24 cellular contexts compared by ENCODE assay signal in the genomic region with DNA sequence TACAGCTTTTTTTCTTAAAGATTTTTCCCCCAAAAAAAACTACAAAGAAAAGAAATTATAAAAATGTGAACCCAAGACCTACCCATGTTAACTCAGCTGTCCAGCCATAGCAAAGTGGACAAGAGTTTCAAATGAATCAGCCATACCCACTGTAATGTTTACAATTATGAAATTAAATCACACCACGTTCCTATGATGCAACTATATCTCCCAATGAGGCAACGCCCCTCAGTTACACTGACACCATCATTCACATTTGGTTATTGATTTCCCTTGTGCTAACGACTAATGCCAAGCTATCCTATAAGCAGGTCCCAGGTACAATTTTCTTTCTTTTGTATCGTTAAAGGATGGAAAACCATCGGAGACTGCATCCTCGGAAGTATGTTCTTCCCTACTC.
DNase-seq lines count a peak whose midpoint lies in the region; ATAC-seq, FAIRE-seq and TF ChIP-seq lines count a peak whose summit lies in the region.
"Had no signal": no experiment of that assay in that cellular context is flagged by ENCODE, and none has a peak within 500 bp of the region (broad histone marks: within the 10 kb centered on the region; RNA-seq: fewer than 3 reads in every experiment).

No MANE protein-coding gene starts in this region.

- H3K27ac ChIP-seq in CD4-positive, alpha-beta T cell (ENCODE audit: low read depth, low read length) = no peak overlapping the region
- H3K27ac ChIP-seq in HEK293 (ENCODE audit: extremely low read depth, low read depth, low read length) (no peak overlapping the region), K562 (ENCODE audit: extremely low read depth, low read depth, low read length) (no peak overlapping the region), left lung (no peak overlapping the region)
- H3K27ac ChIP-seq: gastroesophageal sphincter, HL-60, left ventricle myocardium inferior had no signal

- TF ChIP-seq POLR2A in K562 (conservative IDR thresholded peaks at IDR 0.05) = no peak

- H4K20me1 ChIP-seq in K562 (replicated peaks; ENCODE audit: control insufficient read depth, insufficient read depth, low read length) = no peaks in the 10 kb centered on the region

- in situ Hi-C loops in K562 (cut with MboI) = no loop called here

- no peak overlapping the region for H3K4me2 ChIP-seq in K562 (ENCODE audit: insufficient read depth, low read length)

- H3K4me1 Mint-ChIP-seq in CD4-positive, alpha-beta T cell (ENCODE audit: low read depth) = peaks cover 25% of the 10 kb centered on the region
- H3K4me1 Mint-ChIP-seq in nephron = peaks cover 13% of the 10 kb centered on the region

- no peaks in the 10 kb centered on the region for H3K9me3 ChIP-seq in CD4-positive, alpha-beta T cell (ENCODE audit: control insufficient read depth, low read length)
- H3K9me3 ChIP-seq in HEK293 (ENCODE audit: control insufficient read depth, insufficient read depth, low read depth, low read length) = no peaks in the 10 kb centered on the region
- H3K9me3 ChIP-seq in K562 (replicated peaks; ENCODE audit: control insufficient read depth, insufficient read depth, low read depth, low read length) = no peaks in the 10 kb centered on the region
- no peaks in the 10 kb centered on the region for H3K9me3 ChIP-seq in left lung
- H3K9me3 ChIP-seq: gastroesophageal sphincter, left ventricle myocardium inferior had no signal

- WGBS in K562 (ENCODE audit: insufficient coverage, low coverage, missing lambda C conversion rate) = 2% methylated on average over 6 of the region's 6 CpGs

- POLR2A ChIA-PET in CD4-positive, alpha-beta T cell (lab: Charles Lee) = interaction anchor here (0.8 to 5.8 kb wide), 3 partner anchors 13 to 269 kb away, joined by 3 to 88 read pairs (median 23); no protein-coding TSS in a partner anchor
- POLR2A ChIA-PET in HEK293 (lab: Yijun Ruan, JAX) = no interaction called here
- POLR2A ChIA-PET in K562 (lab: Yijun Ruan, JAX) = no interaction called here

- no peak overlapping the region for H3K4me3 ChIP-seq in HEK293 (ENCODE audit: low read depth, low read length)
- H3K4me3 ChIP-seq in K562 = no peak overlapping the region
- no peak overlapping the region for H3K4me3 ChIP-seq in left lung
- H3K4me3 ChIP-seq: gastroesophageal sphincter, left ventricle myocardium inferior had no signal

- intact Hi-C loops in CD4-positive, alpha-beta T cell (cut with DNase I, micrococcal nuclease) = loop anchor here (5.0 kb wide), 2 partner anchors 128 to 248 kb away; no protein-coding TSS in a partner anchor
- intact Hi-C loops in K562 (cut with micrococcal nuclease) = no loop called here
- intact Hi-C loops in left lung (cut with DNase I) = no loop called here

- TF ChIP-seq EP300 in K562 (IDR thresholded peaks at IDR 0.05; ENCODE audit: low read length) = no peak

- no peaks in the 10 kb centered on the region for H3K9me1 ChIP-seq in K562 (ENCODE audit: control insufficient read depth, insufficient read depth, low read length)

- no peak for DNase-seq in CD4-positive, alpha-beta T cell
- DNase-seq in K562 (ENCODE audit: extremely low read depth in 1 of 4, low spot score in 3 of 4) (no peak), SKM-1 treated with dmso at 0.1 percent for 144 hours (lab: John Stamatoyannopoulos, UW; ENCODE audit: unreplicated experiment) (no peak), left lung (no peak)
- DNase-seq: activated CD4-positive, CD25-positive, alpha-beta regulatory T cell; activated CD8-positive, alpha-beta memory T cell treated with anti-CD3 and anti-CD28 coated beads, Interleukin-2, amount 50 U/mL, for 4 hours; AML-193; dermis blood vessel endothelial cell; erythroblast; left ventricle myocardium inferior; NCI-H1417; NCI-H2171; NCI-H748 treated with DMSO at 0.1 percent for 48 hours; SHP77 treated with DMSO at 0.1 percent for 48 hours; small intestine; stimulated activated CD4-positive, alpha-beta T cell treated with anti-CD3 and anti-CD28 coated beads, Interleukin-4, amount 100 ng/mL, for 24 hours had no signal

- no peaks in the 10 kb centered on the region for H3K9me3 Mint-ChIP-seq in CD4-positive, alpha-beta T cell
- no peaks in the 10 kb centered on the region for H3K9me3 Mint-ChIP-seq in nephron
- H3K9me3 Mint-ChIP-seq: activated naive CD4-positive, alpha-beta T cell treated with anti-CD3 and anti-CD28 coated beads, Interleukin-2, amount 50 U/mL, for 72 hours had no signal

- no peaks in the 10 kb centered on the region for H3K79me2 ChIP-seq in K562 (ENCODE audit: control insufficient read depth, insufficient read depth, low read length)

- H3K4me1 ChIP-seq in HEK293 (ENCODE audit: control insufficient read depth, insufficient read depth, low read length) (peaks cover 14% of the 10 kb centered on the region), K562 (replicated peaks in 1 of 2; ENCODE audit: control insufficient read depth in 2 of 2, insufficient read depth in 2 of 2, low read length in 2 of 2) (peaks cover 0 to 16% of the 10 kb centered on the region in 2 experiments; a peak in 2 of 5 replicates), left lung (peaks cover 2 to 10% of the 10 kb centered on the region in 2 donors)

- CTCF ChIA-PET in CD4-positive, alpha-beta T cell (lab: Charles Lee) = interaction anchor here (1.6 to 3.3 kb wide), 5 partner anchors 64 to 339 kb away, joined by 3 to 13 read pairs (median 5); no protein-coding TSS in a partner anchor
- CTCF ChIA-PET in HEK293 (lab: Yijun Ruan, JAX) (no interaction called here), K562 (lab: Yijun Ruan, JAX; ENCODE audit: low intra/inter-chr PET ratio) (no interaction called here)

- H3K36me3 ChIP-seq in HEK293 (ENCODE audit: control insufficient read depth in 2 of 2, insufficient read depth in 1 of 2, low read length in 2 of 2) = no peaks in the 10 kb centered on the region
- H3K36me3 ChIP-seq in K562 (ENCODE audit: control insufficient read depth, insufficient read depth, low read length) = no peaks in the 10 kb centered on the region
- H3K36me3 ChIP-seq in left lung = no peaks in the 10 kb centered on the region
- H3K36me3 ChIP-seq: gastroesophageal sphincter, left ventricle myocardium inferior had no signal

- BruUV-seq in K562 (replicated peaks; lab: Mats Ljungman, UMichigan) = no TSS peak

- H2AFZ ChIP-seq in K562 (ENCODE audit: low read depth, low read length) = no peak overlapping the region

- H3K27ac Mint-ChIP-seq in CD4-positive, alpha-beta T cell = peak overlapping the region; percentile 85
- peak overlapping the region in 1 of 3 experiments; percentile 88 for H3K27ac Mint-ChIP-seq in nephron

- peaks cover 20% of the 10 kb centered on the region for H3K36me3 Mint-ChIP-seq in CD4-positive, alpha-beta T cell (ENCODE audit: low read depth)
- H3K36me3 Mint-ChIP-seq in nephron (ENCODE audit: low read depth) = no peaks in the 10 kb centered on the region

- TF ChIP-seq RAD21 in K562 (CRISPR knock-in tag; conservative IDR thresholded peaks at IDR 0.05 in 1 of 2, IDR thresholded peaks at IDR 0.05 in 1 of 2) = no peak

- H3K4me3 Mint-ChIP-seq in CD4-positive, alpha-beta T cell = peak overlapping the region; percentile 80
- H3K4me3 Mint-ChIP-seq in nephron = peak overlapping the region; percentile 84 to 88 (median 85)

- no peak for ATAC-seq in CD4-positive, alpha-beta T cell (ENCODE audit: poor library complexity)
- ATAC-seq in K562 = no peak
- no peak for ATAC-seq in left lung
- no peak for ATAC-seq in HG02970 (IDR thresholded peaks at IDR 0.05; ENCODE audit: low FRiP score, unreplicated experiment)
- ATAC-seq: activated naive CD4-positive, alpha-beta T cell treated with anti-CD3 and anti-CD28 coated beads, Interleukin-2, amount 50 U/mL, for 72 hours; gastroesophageal sphincter had no signal

- H3K9ac ChIP-seq in K562 (ENCODE audit: insufficient read depth in 1 of 2, low read depth in 2 of 2, low read length in 2 of 2) = no peak overlapping the region

- H3K27me3 Mint-ChIP-seq in CD4-positive, alpha-beta T cell = no peaks in the 10 kb centered on the region
- H3K27me3 Mint-ChIP-seq in nephron (ENCODE audit: low read depth) = peaks cover 55% of the 10 kb centered on the region

- no peak for TF ChIP-seq CTCF in CD4-positive, alpha-beta T cell (IDR thresholded peaks at IDR 0.05)
- TF ChIP-seq CTCF in HEK293 (tag by site-specific recombination; IDR thresholded peaks at IDR 0.05) (no peak), K562 (IDR thresholded peaks at IDR 0.05 in 2 of 3, conservative IDR thresholded peaks at IDR 0.05 in 1 of 3; ENCODE audit: insufficient read depth in 2 of 3, low read depth in 1 of 3, low read length in 3 of 3) (no peak), nephron (IDR thresholded peaks at IDR 0.05; ENCODE audit: unreplicated experiment in 3 of 3) (no peak), left lung (IDR thresholded peaks at IDR 0.05) (no peak)

- H3K27me3 ChIP-seq in CD4-positive, alpha-beta T cell (ENCODE audit: control insufficient read depth, insufficient read depth, low read length) = no peaks in the 10 kb centered on the region
- H3K27me3 ChIP-seq in K562 (ENCODE audit: control insufficient read depth in 2 of 2, insufficient read depth in 2 of 2, low read length in 2 of 2) = peaks cover 14 to 22% of the 10 kb centered on the region in 2 experiments; a peak in 4 of 5 replicates
- H3K27me3 ChIP-seq in left lung = peaks cover 0 to 51% of the 10 kb centered on the region in 2 donors
- H3K27me3 ChIP-seq: gastroesophageal sphincter had no signal

- FAIRE-seq in K562 (lab: Jason Lieb, UNC) = no peak
- FAIRE-seq: H54, small intestine, urothelium cell line had no signal

TF ChIP-seq in HEK293, 187 proteins besides CTCF, POLR2A, EP300 and RAD21 (continues in another document):
- peak; percentile 40; the same call in 1 of the 2 replicates for TF ChIP-seq ZEB2 (tag by site-specific recombination; IDR thresholded peaks at IDR 0.05)
- no peak for TF ChIP-seq SP3 (tag by site-specific recombination; IDR thresholded peaks at IDR 0.05)
- no peak for TF ChIP-seq ZNF707 (tag by site-specific recombination; IDR thresholded peaks at IDR 0.05)

TF ChIP-seq in K562, 482 proteins besides CTCF, POLR2A, EP300 and RAD21 (continues in another document):
- TF ChIP-seq, protein P1, sequence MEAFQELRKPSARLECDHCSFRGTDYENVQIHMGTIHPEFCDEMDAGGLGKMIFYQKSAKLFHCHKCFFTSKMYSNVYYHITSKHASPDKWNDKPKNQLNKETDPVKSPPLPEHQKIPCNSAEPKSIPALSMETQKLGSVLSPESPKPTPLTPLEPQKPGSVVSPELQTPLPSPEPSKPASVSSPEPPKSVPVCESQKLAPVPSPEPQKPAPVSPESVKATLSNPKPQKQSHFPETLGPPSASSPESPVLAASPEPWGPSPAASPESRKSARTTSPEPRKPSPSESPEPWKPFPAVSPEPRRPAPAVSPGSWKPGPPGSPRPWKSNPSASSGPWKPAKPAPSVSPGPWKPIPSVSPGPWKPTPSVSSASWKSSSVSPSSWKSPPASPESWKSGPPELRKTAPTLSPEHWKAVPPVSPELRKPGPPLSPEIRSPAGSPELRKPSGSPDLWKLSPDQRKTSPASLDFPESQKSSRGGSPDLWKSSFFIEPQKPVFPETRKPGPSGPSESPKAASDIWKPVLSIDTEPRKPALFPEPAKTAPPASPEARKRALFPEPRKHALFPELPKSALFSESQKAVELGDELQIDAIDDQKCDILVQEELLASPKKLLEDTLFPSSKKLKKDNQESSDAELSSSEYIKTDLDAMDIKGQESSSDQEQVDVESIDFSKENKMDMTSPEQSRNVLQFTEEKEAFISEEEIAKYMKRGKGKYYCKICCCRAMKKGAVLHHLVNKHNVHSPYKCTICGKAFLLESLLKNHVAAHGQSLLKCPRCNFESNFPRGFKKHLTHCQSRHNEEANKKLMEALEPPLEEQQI (IDR thresholded peaks at IDR 0.05) = no peak

Comparison
In these comparisons a context has a peak if more than half of its experiments do, and no peak if none do; other contexts are left out.
1. intact Hi-C loops: an anchor here in CD4-positive, alpha-beta T cell (5.0 kb wide); none called in K562 and left lung.